ENCODE assay signal across 19 cellular contexts in genomic region chr2:202574541-202574940, GRCh38.
"Had no signal": no experiment of that assay in that cellular context is flagged by ENCODE, and none has a peak within 500 bp of the region (broad histone marks: within the 10 kb centered on the region; RNA-seq: fewer than 3 reads in every experiment).

No MANE protein-coding gene starts in this region.

- H3K9me3 ChIP-seq: esophagus squamous epithelium, neutrophil, ovary, psoas muscle, upper lobe of left lung had no signal

- H3K4me3 Mint-ChIP-seq: activated B cell treated with CpG ODN at 0.5 μM for 24 hours; activated CD4-positive, alpha-beta memory T cell treated with anti-CD3 and anti-CD28 coated beads, Interleukin-2, amount 10 ng/mL, durations not matched to agents 7 days and 5 days; activated naive CD4-positive, alpha-beta T cell treated with anti-CD3 and anti-CD28 coated beads, Interleukin-2, amount 10 ng/mL, durations not matched to agents 7 days and 5 days; activated T-cell treated with anti-CD3 and anti-CD28 coated beads, Interleukin-2, amount 50 U/mL, for 72 hours; effector memory CD8-positive, alpha-beta T cell; immature natural killer cell; memory B cell; natural killer cell treated with Interleukin-12 subunit alpha and Interleukin-12 subunit beta and Interleukin-15 and Interleukin-18, amount 100 ng/mL, for 72 hours; T-helper 1 cell treated with Interleukin-12 subunit alpha and Interleukin-12 subunit beta and Interleukin-4 antibody, amounts not matched to agents 30 μg/mL and 1 μg/mL, for 36 hours had no signal

- H3K36me3 ChIP-seq: brain microvascular endothelial cell, esophagus squamous epithelium, neutrophil, ovary, upper lobe of left lung had no signal

- H3K4me1 Mint-ChIP-seq: activated B cell treated with CpG ODN at 0.5 μM for 24 hours; activated CD4-positive, alpha-beta memory T cell treated with anti-CD3 and anti-CD28 coated beads, Interleukin-2, amount 10 ng/mL, durations not matched to agents 7 days and 5 days; activated naive CD4-positive, alpha-beta T cell treated with anti-CD3 and anti-CD28 coated beads, Interleukin-2, amount 10 ng/mL, durations not matched to agents 7 days and 5 days; immature natural killer cell; memory B cell had no signal

- DNase-seq: activated B cell treated with CpG ODN at 0.5 μM for 24 hours, esophagus squamous epithelium, left ventricle myocardium superior, T1000 had no signal

- H3K27me3 Mint-ChIP-seq: activated B cell treated with CpG ODN at 0.5 μM for 24 hours; activated CD4-positive, alpha-beta memory T cell treated with anti-CD3 and anti-CD28 coated beads, Interleukin-2, amount 10 ng/mL, durations not matched to agents 7 days and 5 days; effector memory CD8-positive, alpha-beta T cell; memory B cell; natural killer cell treated with Interleukin-12 subunit alpha and Interleukin-12 subunit beta and Interleukin-15 and Interleukin-18, amount 100 ng/mL, for 72 hours had no signal

- H3K27ac ChIP-seq: brain microvascular endothelial cell, dorsolateral prefrontal cortex, esophagus squamous epithelium, hepatocyte, neutrophil, ovary, psoas muscle, upper lobe of left lung had no signal

- H3K27me3 ChIP-seq: brain microvascular endothelial cell, dorsolateral prefrontal cortex, esophagus squamous epithelium, hepatocyte, neutrophil, ovary, upper lobe of left lung had no signal

- H3K9me3 Mint-ChIP-seq: activated B cell treated with CpG ODN at 0.5 μM for 24 hours; activated CD4-positive, alpha-beta memory T cell treated with anti-CD3 and anti-CD28 coated beads, Interleukin-2, amount 10 ng/mL, durations not matched to agents 7 days and 5 days; activated naive CD4-positive, alpha-beta T cell treated with anti-CD3 and anti-CD28 coated beads, Interleukin-2, amount 10 ng/mL, durations not matched to agents 7 days and 5 days; activated T-cell treated with anti-CD3 and anti-CD28 coated beads, Interleukin-2, amount 50 U/mL, for 72 hours; effector memory CD8-positive, alpha-beta T cell; immature natural killer cell; memory B cell; natural killer cell treated with Interleukin-12 subunit alpha and Interleukin-12 subunit beta and Interleukin-15 and Interleukin-18, amount 100 ng/mL, for 72 hours; T-helper 1 cell treated with Interleukin-12 subunit alpha and Interleukin-12 subunit beta and Interleukin-4 antibody, amounts not matched to agents 30 μg/mL and 1 μg/mL, for 36 hours had no signal

- H3K27ac Mint-ChIP-seq: activated B cell treated with CpG ODN at 0.5 μM for 24 hours; activated CD4-positive, alpha-beta memory T cell treated with anti-CD3 and anti-CD28 coated beads, Interleukin-2, amount 10 ng/mL, durations not matched to agents 7 days and 5 days; activated naive CD4-positive, alpha-beta T cell treated with anti-CD3 and anti-CD28 coated beads, Interleukin-2, amount 10 ng/mL, durations not matched to agents 7 days and 5 days; activated T-cell treated with anti-CD3 and anti-CD28 coated beads, Interleukin-2, amount 50 U/mL, for 72 hours; effector memory CD8-positive, alpha-beta T cell; immature natural killer cell; memory B cell; natural killer cell treated with Interleukin-12 subunit alpha and Interleukin-12 subunit beta and Interleukin-15 and Interleukin-18, amount 100 ng/mL, for 72 hours; T-helper 1 cell treated with Interleukin-12 subunit alpha and Interleukin-12 subunit beta and Interleukin-4 antibody, amounts not matched to agents 30 μg/mL and 1 μg/mL, for 36 hours had no signal

- H3K36me3 Mint-ChIP-seq: activated naive CD4-positive, alpha-beta T cell treated with anti-CD3 and anti-CD28 coated beads, Interleukin-2, amount 10 ng/mL, durations not matched to agents 7 days and 5 days; immature natural killer cell; memory B cell; natural killer cell treated with Interleukin-12 subunit alpha and Interleukin-12 subunit beta and Interleukin-15 and Interleukin-18, amount 100 ng/mL, for 72 hours had no signal

- H3K4me3 ChIP-seq: dorsolateral prefrontal cortex, esophagus squamous epithelium, hepatocyte, ovary, psoas muscle, upper lobe of left lung had no signal

- H3K4me1 ChIP-seq: psoas muscle, upper lobe of left lung had no signal
